22 cellular contexts compared by ENCODE assay signal in the genomic region with DNA sequence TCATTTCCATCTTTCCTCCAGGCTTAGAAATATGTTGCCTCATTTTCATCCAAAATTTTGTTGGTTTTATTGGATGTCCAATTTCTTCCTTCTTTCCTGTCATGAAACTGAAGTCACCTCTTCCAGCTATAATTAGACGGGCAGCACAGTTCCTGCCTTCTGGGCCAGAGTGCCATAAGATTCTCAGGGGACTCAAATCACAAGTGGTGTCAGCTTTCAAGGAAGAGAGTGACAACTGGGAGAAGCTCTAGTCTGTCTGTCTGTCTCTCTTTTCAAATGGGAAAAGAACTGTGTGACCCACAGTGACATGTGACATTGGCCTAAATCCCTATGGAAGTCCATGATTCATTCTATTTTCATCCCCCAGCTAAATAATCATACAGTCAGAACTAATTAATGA.
"Had no signal": no experiment of that assay in that cellular context is flagged by ENCODE, and none has a peak within 500 bp of the region (broad histone marks: within the 10 kb centered on the region; RNA-seq: fewer than 3 reads in every experiment).

No MANE protein-coding gene starts in this region.

- H3K4me3 Mint-ChIP-seq: activated naive CD4-positive, alpha-beta T cell treated with anti-CD3 and anti-CD28 coated beads, Interleukin-2, amount 50 U/mL, for 24 hours; immature natural killer cell; naive thymus-derived CD8-positive, alpha-beta T cell; T-helper 1 cell treated with Interleukin-12 subunit alpha and Interleukin-12 subunit beta and Interleukin-4 antibody, amounts not matched to agents 30 μg/mL and 1 μg/mL, for 36 hours; WTC11 had no signal

- H2AFZ ChIP-seq: hepatocyte had no signal

- H3K4me3 ChIP-seq: body of pancreas, hepatocyte, ovary, sigmoid colon, spleen, testis had no signal

- H3K27ac ChIP-seq: body of pancreas, hepatocyte, ovary, sigmoid colon, spleen, testis had no signal

- H3K79me2 ChIP-seq: hepatocyte had no signal

- H3K4me1 Mint-ChIP-seq: activated naive CD4-positive, alpha-beta T cell treated with anti-CD3 and anti-CD28 coated beads, Interleukin-2, amount 50 U/mL, for 24 hours; naive thymus-derived CD8-positive, alpha-beta T cell had no signal

- DNase-seq: activated gamma-delta T cell treated with Interleukin-2 at 50 U/mL for 16 hours; activated T-cell treated with anti-CD3 and anti-CD28 coated beads, Interleukin-2, amount 50 U/mL, for 1 hour; anterior cingulate cortex; body of pancreas; central memory CD4-positive, alpha-beta T cell; dermis blood vessel endothelial cell; effector CD8-positive, alpha-beta T cell; erythroblast; foreskin fibroblast; immature natural killer cell; naive thymus-derived CD8-positive, alpha-beta T cell; ovary; sigmoid colon; spleen; stimulated activated CD4-positive, alpha-beta T cell treated with anti-CD3 and anti-CD28 coated beads, Interleukin-4, amount 100 ng/mL, for 1 hour; stimulated activated naive CD4-positive, alpha-beta T cell; T1000; testis had no signal

- H3K36me3 ChIP-seq: ovary had no signal

- H3K9me3 Mint-ChIP-seq: immature natural killer cell; T-helper 1 cell treated with Interleukin-12 subunit alpha and Interleukin-12 subunit beta and Interleukin-4 antibody, amounts not matched to agents 30 μg/mL and 1 μg/mL, for 36 hours had no signal

- H3K4me1 ChIP-seq: body of pancreas, sigmoid colon, spleen, testis had no signal

- ATAC-seq: body of pancreas; naive thymus-derived CD8-positive, alpha-beta T cell had no signal

- H3K4me2 ChIP-seq: hepatocyte had no signal

- H3K9me3 ChIP-seq: ovary, sigmoid colon, testis had no signal

- H3K27me3 ChIP-seq: body of pancreas, hepatocyte, ovary, sigmoid colon, spleen, testis had no signal

- H3K27ac Mint-ChIP-seq: activated naive CD4-positive, alpha-beta T cell treated with anti-CD3 and anti-CD28 coated beads, Interleukin-2, amount 50 U/mL, for 24 hours; naive thymus-derived CD8-positive, alpha-beta T cell; T-helper 1 cell treated with Interleukin-12 subunit alpha and Interleukin-12 subunit beta and Interleukin-4 antibody, amounts not matched to agents 30 μg/mL and 1 μg/mL, for 36 hours; WTC11 had no signal
